Comparison of ENCODE assay signal across 8 cellular contexts in the genomic region with DNA sequence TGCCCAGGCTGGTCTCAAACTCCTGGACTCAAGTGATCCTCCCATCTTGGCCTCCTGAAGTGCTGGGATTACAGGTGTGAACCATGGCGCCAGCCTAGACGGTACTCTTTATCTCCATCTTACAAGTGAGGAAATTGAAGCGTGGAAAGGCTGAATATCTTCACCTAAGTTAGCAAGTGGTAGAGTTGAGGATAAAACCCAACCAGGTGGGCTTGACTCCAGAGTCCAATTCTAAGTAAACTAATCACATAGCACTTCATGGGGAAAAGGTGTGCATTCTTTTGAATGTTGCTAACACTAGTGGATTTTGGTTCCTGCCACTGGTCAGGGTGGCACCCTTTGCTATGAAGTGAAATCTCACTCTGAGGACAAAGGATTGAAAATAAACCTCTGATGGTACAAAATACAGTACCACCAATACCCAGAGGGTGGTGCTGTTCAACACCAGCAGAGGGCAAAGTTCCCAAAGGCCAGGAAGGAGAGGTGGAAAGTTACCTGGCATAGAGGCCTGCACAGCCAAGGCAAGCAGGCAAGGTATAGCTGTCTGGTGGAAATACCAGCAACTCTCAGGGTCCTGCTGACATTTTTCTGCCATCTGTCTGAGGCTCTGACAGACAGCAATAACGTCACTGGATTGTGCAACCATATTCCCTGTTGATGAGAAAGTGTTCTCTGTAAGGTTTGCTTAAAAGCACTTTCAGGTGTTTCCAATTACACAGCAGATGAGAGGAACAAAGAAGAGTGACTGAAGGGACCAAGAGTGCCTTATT. TPM values are rescaled to one million over a fixed set of nuclear protein-coding genes. Genes with fewer than 3 reads are reported as not detected.
DNase-seq lines count a peak whose midpoint lies in the region; ATAC-seq and FAIRE-seq lines count a peak whose summit lies in the region.

No MANE protein-coding gene starts in this region.

- peak; percentile 59 for ATAC-seq in effector memory CD8-positive, alpha-beta T cell (replicated peaks)
- ATAC-seq in memory B cell (ENCODE audit: low read depth) (peak; percentile 56), HG02981 (IDR thresholded peaks at IDR 0.05; ENCODE audit: unreplicated experiment) (no peak)

- peaks cover 2 to 3% of the 10 kb centered on the region in 2 donors for H3K4me1 Mint-ChIP-seq in effector memory CD8-positive, alpha-beta T cell (ENCODE audit: low read depth in 2 of 2)
- H3K4me1 Mint-ChIP-seq in memory B cell, result no peaks in the 10 kb centered on the region

- no peaks in the 10 kb centered on the region for H3K27me3 Mint-ChIP-seq in effector memory CD8-positive, alpha-beta T cell
- H3K27me3 Mint-ChIP-seq in memory B cell, result no peaks in the 10 kb centered on the region

- peaks cover 64% of the 10 kb centered on the region for H3K36me3 Mint-ChIP-seq in effector memory CD8-positive, alpha-beta T cell (ENCODE audit: insufficient read depth)
- peaks cover 25% of the 10 kb centered on the region for H3K36me3 Mint-ChIP-seq in memory B cell

- peak overlapping the region in 1 of 2 donors; percentile 80 for H3K27ac Mint-ChIP-seq in effector memory CD8-positive, alpha-beta T cell
- peak overlapping the region; percentile 17 for H3K27ac Mint-ChIP-seq in memory B cell

- FAIRE-seq in urothelium cell line (lab: Jason Lieb, UNC), result no peak

- DNase-seq in activated naive CD4-positive, alpha-beta T cell treated with Interleukin-2 at 50 U/mL for 16 hours, result peak; percentile 14
- DNase-seq in activated naive CD4-positive, alpha-beta T cell (lab: John Stamatoyannopoulos, UW), result no peak
- DNase-seq in M059J (ENCODE audit: low read depth), result peak; percentile 62
- DNase-seq in UCSD-AML1 (lab: John Stamatoyannopoulos, UW; ENCODE audit: unreplicated experiment), result peak; percentile 31
- peak; percentile 23 to 42 (median 31) for DNase-seq in effector memory CD8-positive, alpha-beta T cell
- peak; percentile 35 to 38 for DNase-seq in memory B cell (ENCODE audit: low spot score in 2 of 2)
- DNase-seq in urothelium cell line (ENCODE audit: low spot score), result peak; percentile 53

- H3K4me3 Mint-ChIP-seq in effector memory CD8-positive, alpha-beta T cell, result no peak overlapping the region
- no peak overlapping the region for H3K4me3 Mint-ChIP-seq in memory B cell

- no peaks in the 10 kb centered on the region for H3K9me3 Mint-ChIP-seq in effector memory CD8-positive, alpha-beta T cell
- H3K9me3 Mint-ChIP-seq in memory B cell, result no peaks in the 10 kb centered on the region

RNA-seq across cellular contexts. Expression of gene ZDHHC16, which starts 17.6 kb away (rescaled TPM):
- 63.3 and 67.8 TPM in 2 replicates for total RNA-seq in M059J (2014; rRNA removed; shearing (Covaris generic))

RNA-seq across cellular contexts. Expression of gene EXOSC1, which starts 17.7 kb away (rescaled TPM):
- 68.9 and 69.3 TPM in 2 replicates for total RNA-seq in M059J (2014; rRNA removed; shearing (Covaris generic))

RNA-seq across cellular contexts. Expression of gene MMS19, which starts 34.7 kb away (rescaled TPM):
- total RNA-seq in M059J (2014; rRNA removed; shearing (Covaris generic)), result 68.0 and 71.8 TPM in 2 replicates

RNA-seq across cellular contexts. Expression of gene UBTD1, which starts 35.2 kb away (rescaled TPM):
- 21.8 and 40.5 TPM in 2 replicates for total RNA-seq in M059J (2014; rRNA removed; shearing (Covaris generic))

RNA-seq across cellular contexts. Expression of gene PGAM1, which starts 37.6 kb away (rescaled TPM):
- total RNA-seq in M059J (2014; rRNA removed; shearing (Covaris generic)), result 949 and 1,198 TPM in 2 replicates

Comparison
In these comparisons a context has a peak if more than half of its experiments do, and no peak if none do; other contexts are left out.
1. DNase-seq: peak in activated naive CD4-positive, alpha-beta T cell treated with Interleukin-2 at 50 U/mL for 16 hours (single experiment), M059J (single experiment), UCSD-AML1 (single experiment), effector memory CD8-positive, alpha-beta T cell (3 of 3), memory B cell (2 of 2) and urothelium cell line (single experiment); none in activated naive CD4-positive, alpha-beta T cell (0 of 4).